2 cellular contexts compared by ENCODE assay signal in the genomic region with DNA sequence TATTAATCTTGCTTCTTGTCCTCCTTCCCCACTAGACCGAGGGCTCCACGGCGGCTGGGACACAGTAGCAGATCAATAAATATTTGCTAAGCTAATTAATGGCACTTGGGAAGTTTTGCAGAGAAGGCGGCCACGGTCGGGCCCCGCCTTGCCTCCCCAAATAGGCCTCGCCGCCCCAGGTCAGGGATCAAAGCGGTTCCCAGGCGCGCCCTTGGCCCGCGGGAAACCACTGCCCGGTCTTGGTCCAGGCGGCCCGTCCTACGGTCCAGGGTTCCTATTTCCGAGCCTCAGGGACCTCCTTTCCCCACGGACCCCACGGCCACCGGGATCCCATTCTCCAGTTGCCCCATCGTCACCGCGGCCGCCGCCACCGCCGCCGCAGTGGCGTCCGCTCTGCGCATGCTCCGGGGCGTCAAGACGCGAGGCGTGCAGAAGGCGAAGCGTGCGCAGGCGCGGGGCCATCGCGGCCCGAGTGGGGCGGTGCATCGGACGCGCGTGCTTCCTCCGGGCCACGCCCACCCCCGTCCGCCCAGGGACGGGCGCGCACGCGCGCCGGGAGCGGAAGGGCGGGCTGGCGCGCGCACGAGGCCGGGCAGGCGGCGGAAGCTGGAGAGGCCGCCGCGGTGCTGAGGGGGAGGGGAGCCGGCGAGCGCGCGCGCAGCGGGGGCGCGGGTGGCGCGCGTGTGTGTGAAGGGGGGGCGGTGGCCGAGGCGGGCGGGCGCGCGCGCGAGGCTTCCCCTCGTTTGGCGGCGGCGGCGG.
TF ChIP-seq lines count a peak whose summit lies in the region.

A gene (plus strand): TSS at position 717 of the 759 bp plus-strand sequence. CDS start 23,122 bp downstream, outside the sequence.

TF ChIP-seq in IMR-90, 13 proteins besides CTCF, POLR2A, EP300 and RAD21:
- TF ChIP-seq MAFK (IDR thresholded peaks at IDR 0.05; ENCODE audit: low read depth, low read length) (no peak), RCOR1 (IDR thresholded peaks at IDR 0.05; ENCODE audit: insufficient replicate concordance, low read length) (no peak), MXI1 (IDR thresholded peaks at IDR 0.05; ENCODE audit: borderline replicate concordance, low read depth, low read length) (peak; percentile 93), BHLHE40 (IDR thresholded peaks at IDR 0.05; ENCODE audit: low read depth, low read length) (peak; percentile 72), CEBPB (IDR thresholded peaks at IDR 0.05; ENCODE audit: low read depth, low read length) (peak; percentile 49), MAZ (IDR thresholded peaks at IDR 0.05; ENCODE audit: borderline replicate concordance, low read depth, low read length) (peak; percentile 91; the same call in 1 of the 2 replicates)
- TF ChIP-seq, protein P1, sequence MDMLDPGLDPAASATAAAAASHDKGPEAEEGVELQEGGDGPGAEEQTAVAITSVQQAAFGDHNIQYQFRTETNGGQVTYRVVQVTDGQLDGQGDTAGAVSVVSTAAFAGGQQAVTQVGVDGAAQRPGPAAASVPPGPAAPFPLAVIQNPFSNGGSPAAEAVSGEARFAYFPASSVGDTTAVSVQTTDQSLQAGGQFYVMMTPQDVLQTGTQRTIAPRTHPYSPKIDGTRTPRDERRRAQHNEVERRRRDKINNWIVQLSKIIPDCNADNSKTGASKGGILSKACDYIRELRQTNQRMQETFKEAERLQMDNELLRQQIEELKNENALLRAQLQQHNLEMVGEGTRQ (IDR thresholded peaks at IDR 0.05; ENCODE audit: low read depth, low read length): peak; percentile 39; the same call in 1 of the 2 replicates

TF ChIP-seq in endothelial cell of umbilical vein, 7 proteins besides CTCF, POLR2A, EP300 and RAD21:
- TF ChIP-seq FOS (IDR thresholded peaks at IDR 0.05; ENCODE audit: borderline replicate concordance, insufficient read depth, low read length): no peak
- TF ChIP-seq, protein P2, sequence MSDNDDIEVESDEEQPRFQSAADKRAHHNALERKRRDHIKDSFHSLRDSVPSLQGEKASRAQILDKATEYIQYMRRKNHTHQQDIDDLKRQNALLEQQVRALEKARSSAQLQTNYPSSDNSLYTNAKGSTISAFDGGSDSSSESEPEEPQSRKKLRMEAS (IDR thresholded peaks at IDR 0.05; ENCODE audit: insufficient read depth, insufficient read length): peak; percentile 48
- TF ChIP-seq POLR2AphosphoS5 (IDR thresholded peaks at IDR 0.05; ENCODE audit: insufficient read depth, low read depth, low read length): peak; percentile 74
